In the genomic region with DNA sequence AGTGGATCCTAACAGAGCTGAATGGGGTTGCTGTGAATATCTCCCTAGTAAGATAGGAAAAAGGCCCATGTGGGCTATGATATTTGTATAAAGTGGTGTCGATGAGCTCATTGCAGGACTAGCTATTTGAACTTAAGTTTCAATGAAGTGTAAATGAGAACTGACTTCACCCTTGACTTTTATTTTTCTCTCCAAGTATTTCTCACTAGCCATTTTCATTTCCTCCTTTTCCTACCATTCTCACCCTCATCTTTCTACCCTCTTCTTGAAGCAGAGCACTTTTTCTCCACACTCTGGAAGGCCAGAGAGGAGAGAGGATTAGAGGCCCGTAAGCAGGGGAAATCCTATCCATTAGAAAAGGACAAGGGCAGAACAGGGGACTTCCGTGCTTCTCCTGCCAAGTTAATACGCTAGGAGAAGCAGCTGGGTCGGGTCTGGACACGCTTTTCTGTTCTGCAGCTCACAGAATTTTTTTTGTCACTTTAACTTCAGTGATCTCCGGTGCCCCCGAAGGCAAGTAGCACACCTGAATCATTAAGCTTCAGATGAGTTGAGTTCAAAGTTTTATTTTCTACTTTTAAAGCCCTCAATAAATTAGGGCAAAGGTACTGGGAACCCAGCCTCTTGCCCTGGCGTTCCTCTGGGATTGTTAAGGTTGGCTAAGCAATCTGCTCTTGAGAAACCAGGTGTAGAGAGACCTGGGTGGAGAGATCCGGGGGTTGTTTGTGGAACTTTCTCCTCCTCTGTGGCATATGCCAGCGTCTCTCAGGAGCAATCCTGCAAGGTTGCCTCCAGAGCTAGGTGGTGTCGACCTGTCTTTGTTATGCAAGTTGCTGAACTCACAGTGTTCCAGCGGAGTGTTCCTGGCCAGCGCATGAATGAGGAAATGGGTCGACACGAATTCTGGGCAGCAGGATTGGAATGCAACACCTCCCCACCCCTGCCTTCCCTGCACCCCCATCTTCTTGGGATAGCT, we compare ENCODE assay signal across 8 cellular contexts. TPM values are rescaled to one million over a fixed set of nuclear protein-coding genes. Genes with fewer than 3 reads are reported as not detected.
DNase-seq lines count a peak whose midpoint lies in the region; ATAC-seq and TF ChIP-seq lines count a peak whose summit lies in the region.

No MANE protein-coding gene starts in this region.

- H3K36me3 ChIP-seq in RWPE2 (ENCODE audit: low read depth) (no peaks in the 10 kb centered on the region), spleen (no peaks in the 10 kb centered on the region)

- ATAC-seq in HG03060 (IDR thresholded peaks at IDR 0.05; ENCODE audit: low read depth, unreplicated experiment) (peak; percentile 51), RWPE2 (ENCODE audit: low read depth) (peak; percentile 51)
- ATAC-seq in activated CD8-positive, alpha-beta T cell treated with anti-CD3 and anti-CD28 coated beads for 36 hours = no peak

- H3K27ac Mint-ChIP-seq in activated CD4-positive, alpha-beta memory T cell treated with anti-CD3 and anti-CD28 coated beads, Interleukin-2, amount 10 ng/mL, durations not matched to agents 7 days and 5 days = no peak overlapping the region
- H3K27ac Mint-ChIP-seq in activated CD4-positive, alpha-beta memory T cell treated with anti-CD3 and anti-CD28 coated beads for 36 hours = no peak overlapping the region
- no peak overlapping the region for H3K27ac Mint-ChIP-seq in activated CD8-positive, alpha-beta T cell treated with anti-CD3 and anti-CD28 coated beads for 36 hours

- no peak for DNase-seq in activated CD4-positive, alpha-beta memory T cell treated with anti-CD3 and anti-CD28 coated beads, Interleukin-2, amount 10 ng/mL, durations not matched to agents 7 days and 5 days
- no peak for DNase-seq in activated CD4-positive, alpha-beta memory T cell treated with anti-CD3 and anti-CD28 coated beads for 36 hours
- DNase-seq in RWPE2 (ENCODE audit: low spot score) (no peak), iPS DF 4.7 (ENCODE audit: extremely low read depth, low spot score) (peak; percentile 51), spleen (no peak), GM03348 (ENCODE audit: low spot score) (no peak)
- no peak for DNase-seq in activated CD8-positive, alpha-beta T cell treated with anti-CD3 and anti-CD28 coated beads for 36 hours

- H3K4me1 Mint-ChIP-seq in activated CD4-positive, alpha-beta memory T cell treated with anti-CD3 and anti-CD28 coated beads, Interleukin-2, amount 10 ng/mL, durations not matched to agents 7 days and 5 days = peaks cover 17% of the 10 kb centered on the region
- peaks cover 17% of the 10 kb centered on the region for H3K4me1 Mint-ChIP-seq in activated CD4-positive, alpha-beta memory T cell treated with anti-CD3 and anti-CD28 coated beads for 36 hours (ENCODE audit: low read depth)
- H3K4me1 Mint-ChIP-seq in activated CD8-positive, alpha-beta T cell treated with anti-CD3 and anti-CD28 coated beads for 36 hours (ENCODE audit: low read depth) = peaks cover 15% of the 10 kb centered on the region

- CTCF ChIA-PET in activated CD4-positive, alpha-beta memory T cell treated with anti-CD3 and anti-CD28 coated beads, Interleukin-2, amount 10 ng/mL, durations not matched to agents 7 days and 5 days (lab: Charles Lee) = interaction anchor here (1.4 kb wide), 1 partner anchor 21 kb away, joined by 6 read pairs; no protein-coding TSS in a partner anchor
- CTCF ChIA-PET in activated CD4-positive, alpha-beta memory T cell treated with anti-CD3 and anti-CD28 coated beads for 36 hours (lab: Charles Lee) = interaction anchor here (1.2 to 1.8 kb wide), 2 partner anchors 21 to 35 kb away, joined by 3 to 5 read pairs; no protein-coding TSS in a partner anchor
- CTCF ChIA-PET in activated CD8-positive, alpha-beta T cell treated with anti-CD3 and anti-CD28 coated beads for 36 hours (lab: Charles Lee) = interaction anchor here (0.9 to 1.4 kb wide), 4 partner anchors 32 to 156 kb away, joined by 3 to 6 read pairs (median 3); no protein-coding TSS in a partner anchor

- H3K4me3 ChIP-seq in RWPE2 (ENCODE audit: severe bottlenecking) = no peak overlapping the region
- H3K4me3 ChIP-seq in spleen = no peak overlapping the region

- H3K4me1 ChIP-seq in RWPE2 (ENCODE audit: insufficient read depth, poor library complexity, severe bottlenecking) = peaks cover 27% of the 10 kb centered on the region
- H3K4me1 ChIP-seq in spleen = peaks cover 18 to 33% (median 25%) of the 10 kb centered on the region in 6 donors

- no peaks in the 10 kb centered on the region for H3K9me3 Mint-ChIP-seq in activated CD4-positive, alpha-beta memory T cell treated with anti-CD3 and anti-CD28 coated beads, Interleukin-2, amount 10 ng/mL, durations not matched to agents 7 days and 5 days
- no peaks in the 10 kb centered on the region for H3K9me3 Mint-ChIP-seq in activated CD4-positive, alpha-beta memory T cell treated with anti-CD3 and anti-CD28 coated beads for 36 hours
- H3K9me3 Mint-ChIP-seq in activated CD8-positive, alpha-beta T cell treated with anti-CD3 and anti-CD28 coated beads for 36 hours = no peaks in the 10 kb centered on the region

- 46 to 63% (median 53%) methylated on average over 16 of the region's 16 CpGs for WGBS in spleen, 5 donors

- H3K27me3 Mint-ChIP-seq in activated CD4-positive, alpha-beta memory T cell treated with anti-CD3 and anti-CD28 coated beads, Interleukin-2, amount 10 ng/mL, durations not matched to agents 7 days and 5 days = peaks cover 1% of the 10 kb centered on the region
- H3K27me3 Mint-ChIP-seq in activated CD4-positive, alpha-beta memory T cell treated with anti-CD3 and anti-CD28 coated beads for 36 hours = no peaks in the 10 kb centered on the region
- no peaks in the 10 kb centered on the region for H3K27me3 Mint-ChIP-seq in activated CD8-positive, alpha-beta T cell treated with anti-CD3 and anti-CD28 coated beads for 36 hours

- H3K27me3 ChIP-seq in RWPE2 (ENCODE audit: insufficient read depth, poor library complexity, severe bottlenecking) (no peaks in the 10 kb centered on the region), spleen (replicated peaks in 1 of 7) (no peaks in the 10 kb centered on the region)

- POLR2A ChIA-PET in activated CD4-positive, alpha-beta memory T cell treated with anti-CD3 and anti-CD28 coated beads, Interleukin-2, amount 10 ng/mL, durations not matched to agents 7 days and 5 days (lab: Charles Lee) = interaction anchor here (1.0 kb wide), 1 partner anchor 13 kb away, joined by 3 read pairs; no protein-coding TSS in a partner anchor
- POLR2A ChIA-PET in activated CD4-positive, alpha-beta memory T cell treated with anti-CD3 and anti-CD28 coated beads for 36 hours (lab: Charles Lee) = interaction anchor here (0.7 to 1.2 kb wide), 3 partner anchors 56 to 814 kb away, joined by 3 to 4 read pairs (median 4); partner anchors contain the start of gene ARID1B
- POLR2A ChIA-PET in activated CD8-positive, alpha-beta T cell treated with anti-CD3 and anti-CD28 coated beads for 36 hours (lab: Charles Lee) = interaction anchor here (1.5 kb wide), 1 partner anchor 12 kb away, joined by 4 read pairs; no protein-coding TSS in a partner anchor

- peak overlapping the region; percentile 10 for H3K4me3 Mint-ChIP-seq in activated CD4-positive, alpha-beta memory T cell treated with anti-CD3 and anti-CD28 coated beads, Interleukin-2, amount 10 ng/mL, durations not matched to agents 7 days and 5 days
- H3K4me3 Mint-ChIP-seq in activated CD4-positive, alpha-beta memory T cell treated with anti-CD3 and anti-CD28 coated beads for 36 hours = no peak overlapping the region
- no peak overlapping the region for H3K4me3 Mint-ChIP-seq in activated CD8-positive, alpha-beta T cell treated with anti-CD3 and anti-CD28 coated beads for 36 hours

- TF ChIP-seq CTCF in RWPE2 (IDR thresholded peaks at IDR 0.05; ENCODE audit: poor library complexity, severe bottlenecking) (no peak), spleen (IDR thresholded peaks at IDR 0.05 in 8 of 11, conservative IDR thresholded peaks at IDR 0.05 in 3 of 11) (peak in 1 of 11 experiments; percentile 3)
- no peak for TF ChIP-seq CTCF in activated CD8-positive, alpha-beta T cell treated with anti-CD3 and anti-CD28 coated beads for 36 hours (IDR thresholded peaks at IDR 0.05)

- no peaks in the 10 kb centered on the region for H3K9me3 ChIP-seq in RWPE2 (ENCODE audit: severe bottlenecking)
- no peaks in the 10 kb centered on the region for H3K9me3 ChIP-seq in spleen

- H3K27ac ChIP-seq in RWPE2 (ENCODE audit: poor library complexity, severe bottlenecking) = peak overlapping the region; percentile 83
- H3K27ac ChIP-seq in spleen = peak overlapping the region; percentile 66 to 88 (median 84)

- intact Hi-C loops in activated CD4-positive, alpha-beta memory T cell treated with anti-CD3 and anti-CD28 coated beads for 36 hours (cut with micrococcal nuclease) = loop anchor here (2.0 kb wide), 2 partner anchors 34 to 56 kb away; partner anchors contain the start of gene ARID1B
- intact Hi-C loops in spleen (cut with DNase I; ENCODE audit: low total_unique reads) = no loop called here
- intact Hi-C loops in activated CD8-positive, alpha-beta T cell treated with anti-CD3 and anti-CD28 coated beads for 36 hours (cut with micrococcal nuclease) = no loop called here

- H3K36me3 Mint-ChIP-seq in activated CD4-positive, alpha-beta memory T cell treated with anti-CD3 and anti-CD28 coated beads, Interleukin-2, amount 10 ng/mL, durations not matched to agents 7 days and 5 days (ENCODE audit: low read depth) = no peaks in the 10 kb centered on the region
- H3K36me3 Mint-ChIP-seq in activated CD4-positive, alpha-beta memory T cell treated with anti-CD3 and anti-CD28 coated beads for 36 hours = no peaks in the 10 kb centered on the region
- H3K36me3 Mint-ChIP-seq in activated CD8-positive, alpha-beta T cell treated with anti-CD3 and anti-CD28 coated beads for 36 hours (ENCODE audit: low read depth) = no peaks in the 10 kb centered on the region

- no peak for TF ChIP-seq POLR2A in spleen (IDR thresholded peaks at IDR 0.05)

RNA-seq across cellular contexts. Expression of gene ARID1B, which starts 56.2 kb away (rescaled TPM):
- total RNA-seq in activated CD4-positive, alpha-beta memory T cell treated with anti-CD3 and anti-CD28 coated beads, Interleukin-2, amount 10 ng/mL, durations not matched to agents 7 days and 5 days = 10 to 100 TPM; 63.4 to 65.5 TPM
- total RNA-seq in activated CD4-positive, alpha-beta memory T cell treated with anti-CD3 and anti-CD28 coated beads for 36 hours = 10 to 100 TPM; 39.0 to 41.5 TPM
- 100 to 1,000 TPM; 123 to 223 (median 149) TPM for total RNA-seq in spleen
- 10 to 100 TPM; 17.7 to 29.1 (median 18.9) TPM for polyA plus RNA-seq in spleen
- 10 to 100 TPM; 36.9 to 38.9 TPM for total RNA-seq in activated CD8-positive, alpha-beta T cell treated with anti-CD3 and anti-CD28 coated beads for 36 hours
